ENCODE assay signal across 22 cellular contexts in the genomic region with DNA sequence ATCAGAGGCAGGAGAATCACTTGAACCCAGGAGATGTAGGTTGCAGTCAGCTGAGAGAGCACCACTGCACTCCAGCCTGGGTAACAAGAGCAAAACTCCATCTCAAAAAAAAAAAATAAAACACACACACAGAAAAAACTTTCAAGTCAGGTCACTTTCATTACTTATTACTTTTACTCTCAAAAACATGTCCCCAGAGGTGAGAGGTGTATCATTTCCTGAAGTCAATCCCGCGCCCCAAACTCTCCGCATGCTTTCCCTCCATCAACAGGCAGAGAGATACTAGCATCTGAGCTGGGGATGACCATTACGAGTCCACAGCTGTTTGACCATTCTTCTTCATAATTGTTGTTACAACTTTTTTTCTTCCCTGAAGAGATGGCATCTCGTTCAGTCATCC.
"Had no signal": no experiment of that assay in that cellular context is flagged by ENCODE, and none has a peak within 500 bp of the region (broad histone marks: within the 10 kb centered on the region; RNA-seq: fewer than 3 reads in every experiment).

No MANE protein-coding gene starts in this region.

- H3K36me3 ChIP-seq: breast epithelium, ovary, uterus had no signal

- H3K27ac ChIP-seq: breast epithelium, coronary artery, heart right ventricle, lower lobe of right lung, ovary, psoas muscle, right atrium auricular region, tibial nerve had no signal

- H3K27ac Mint-ChIP-seq: activated CD4-positive, alpha-beta T cell treated with anti-CD3 and anti-CD28 coated beads, Interleukin-2, amount 10 ng/mL, durations not matched to agents 24 days and 14 days; activated CD8-positive, alpha-beta memory T cell treated with anti-CD3 and anti-CD28 coated beads, Interleukin-2, amount 10 ng/mL, durations not matched to agents 7 days and 5 days; activated CD8-positive, alpha-beta T cell treated with anti-CD3 and anti-CD28 coated beads for 36 hours; activated naive CD4-positive, alpha-beta T cell treated with anti-CD3 and anti-CD28 coated beads, Interleukin-2, amount 50 U/mL, for 24 hours had no signal

- H3K4me3 ChIP-seq: breast epithelium, coronary artery, heart right ventricle, lower lobe of right lung, ovary, psoas muscle, right atrium auricular region, spleen, tibial nerve, uterus had no signal

- H3K27me3 Mint-ChIP-seq: activated CD4-positive, alpha-beta T cell treated with anti-CD3 and anti-CD28 coated beads, Interleukin-2, amount 10 ng/mL, durations not matched to agents 24 days and 14 days; activated CD8-positive, alpha-beta memory T cell treated with anti-CD3 and anti-CD28 coated beads, Interleukin-2, amount 10 ng/mL, durations not matched to agents 7 days and 5 days; activated CD8-positive, alpha-beta T cell treated with anti-CD3 and anti-CD28 coated beads for 36 hours; activated naive CD4-positive, alpha-beta T cell treated with anti-CD3 and anti-CD28 coated beads, Interleukin-2, amount 50 U/mL, for 24 hours; naive thymus-derived CD4-positive, alpha-beta T cell; stimulated activated naive CD8-positive, alpha-beta T cell treated with anti-CD3 and anti-CD28 coated beads, Interleukin-15, Interleukin-2, amounts not matched to agents 100 ng/mL and 50 ng/mL, for 24 hours had no signal

- DNase-seq: activated CD4-positive, alpha-beta T cell treated with anti-CD3 and anti-CD28 coated beads, Interleukin-2, amount 10 ng/mL, durations not matched to agents 24 days and 14 days; activated CD4-positive, CD25-positive, alpha-beta regulatory T cell; activated CD8-positive, alpha-beta memory T cell treated with anti-CD3 and anti-CD28 coated beads, Interleukin-2, amount 10 ng/mL, durations not matched to agents 7 days and 5 days; activated CD8-positive, alpha-beta T cell treated with anti-CD3 and anti-CD28 coated beads for 36 hours; activated gamma-delta T cell treated with Interleukin-2 at 50 U/mL for 16 hours; activated T-cell treated with anti-CD3 and anti-CD28 coated beads for 4 hours; heart right ventricle; naive thymus-derived CD4-positive, alpha-beta T cell; ovary; psoas muscle; spleen; stimulated activated CD4-positive, alpha-beta T cell treated with anti-CD3 and anti-CD28 coated beads, Interleukin-4, amount 100 ng/mL, for 1 hour; T1000; uterus had no signal

- ATAC-seq: activated CD8-positive, alpha-beta memory T cell treated with anti-CD3 and anti-CD28 coated beads, Interleukin-2, amount 10 ng/mL, durations not matched to agents 7 days and 5 days; activated CD8-positive, alpha-beta T cell treated with anti-CD3 and anti-CD28 coated beads for 36 hours; heart right ventricle; left lobe of liver; lower lobe of right lung; naive thymus-derived CD4-positive, alpha-beta T cell; psoas muscle had no signal

- H3K4me3 Mint-ChIP-seq: activated CD4-positive, alpha-beta T cell treated with anti-CD3 and anti-CD28 coated beads, Interleukin-2, amount 10 ng/mL, durations not matched to agents 24 days and 14 days; activated CD8-positive, alpha-beta memory T cell treated with anti-CD3 and anti-CD28 coated beads, Interleukin-2, amount 10 ng/mL, durations not matched to agents 7 days and 5 days; activated CD8-positive, alpha-beta T cell treated with anti-CD3 and anti-CD28 coated beads for 36 hours; activated naive CD4-positive, alpha-beta T cell treated with anti-CD3 and anti-CD28 coated beads, Interleukin-2, amount 50 U/mL, for 24 hours; naive thymus-derived CD4-positive, alpha-beta T cell; stimulated activated naive CD8-positive, alpha-beta T cell treated with anti-CD3 and anti-CD28 coated beads, Interleukin-15, Interleukin-2, amounts not matched to agents 100 ng/mL and 50 ng/mL, for 24 hours had no signal

- H3K27me3 ChIP-seq: breast epithelium, heart right ventricle, ovary, right atrium auricular region, spleen, tibial nerve, uterus had no signal

- H3K4me1 ChIP-seq: breast epithelium had no signal

- H3K9me3 ChIP-seq: breast epithelium, heart right ventricle, lower lobe of right lung, ovary, psoas muscle, right atrium auricular region, spleen, tibial nerve, uterus had no signal

- H3K9me3 Mint-ChIP-seq: activated CD4-positive, alpha-beta T cell treated with anti-CD3 and anti-CD28 coated beads, Interleukin-2, amount 10 ng/mL, durations not matched to agents 24 days and 14 days; activated CD8-positive, alpha-beta T cell treated with anti-CD3 and anti-CD28 coated beads for 36 hours; activated naive CD4-positive, alpha-beta T cell treated with anti-CD3 and anti-CD28 coated beads, Interleukin-2, amount 50 U/mL, for 24 hours; naive thymus-derived CD4-positive, alpha-beta T cell; stimulated activated naive CD8-positive, alpha-beta T cell treated with anti-CD3 and anti-CD28 coated beads, Interleukin-15, Interleukin-2, amounts not matched to agents 100 ng/mL and 50 ng/mL, for 24 hours had no signal
